8 cellular contexts compared by ENCODE assay signal in genomic region chr1:65068202-65069011, GRCh38.
DNase-seq lines count a peak whose midpoint lies in the region; ATAC-seq and TF ChIP-seq lines count a peak whose summit lies in the region.

No MANE protein-coding gene starts in this region.

- peak overlapping the region; percentile 92 for H3K27ac Mint-ChIP-seq in type B pancreatic cell

- H3K36me3 Mint-ChIP-seq in type B pancreatic cell: peaks cover 4% of the 10 kb centered on the region

- H3K4me1 Mint-ChIP-seq in type B pancreatic cell (ENCODE audit: unreplicated experiment): peaks cover 31% of the 10 kb centered on the region

- no peaks in the 10 kb centered on the region for H3K9me3 ChIP-seq in SJSA1 (replicated peaks)
- no peaks in the 10 kb centered on the region for H3K9me3 ChIP-seq in mesodermal cell (ENCODE audit: control insufficient read depth, low read length)

- H3K27ac ChIP-seq in SJSA1: no peak overlapping the region
- H3K27ac ChIP-seq in coronary artery: peak overlapping the region; percentile 99 to 100
- peak overlapping the region; percentile 71 for H3K27ac ChIP-seq in mesodermal cell (ENCODE audit: low read depth, low read length, severe bottlenecking)

- H3K9me3 Mint-ChIP-seq in type B pancreatic cell: no peaks in the 10 kb centered on the region

- H3K4me1 ChIP-seq in SJSA1 (replicated peaks) (peaks cover 11% of the 10 kb centered on the region; the same call in 1 of the 2 replicates), mesodermal cell (ENCODE audit: control insufficient read depth, insufficient read depth, low read length, poor library complexity, severe bottlenecking) (peaks cover 21% of the 10 kb centered on the region)

- peaks cover 38% of the 10 kb centered on the region for H3K27me3 ChIP-seq in SJSA1 (replicated peaks)

- H3K27me3 Mint-ChIP-seq in type B pancreatic cell: peaks cover 15% of the 10 kb centered on the region

- DNase-seq in NCI-H510A treated with DMSO at 0.1 percent for 48 hours (lab: John Stamatoyannopoulos, UW): peak; percentile 46
- no peak for DNase-seq in NCI-H510A (lab: John Stamatoyannopoulos, UW)
- peak in 1 of 2 experiments; percentile 9 for DNase-seq in SJSA1 (ENCODE audit: low read depth in 1 of 2, low spot score in 2 of 2)
- no peak for DNase-seq in coronary artery (ENCODE audit: low spot score)
- no peak for DNase-seq in type B pancreatic cell (ENCODE audit: extremely low spot score, unreplicated experiment)

- no peaks in the 10 kb centered on the region for H3K36me3 ChIP-seq in SJSA1
- H3K36me3 ChIP-seq in mesodermal cell (ENCODE audit: control insufficient read depth, insufficient read depth, low read length): no peaks in the 10 kb centered on the region

- no peak for TF ChIP-seq CTCF in coronary artery (IDR thresholded peaks at IDR 0.05)
- no peak for TF ChIP-seq CTCF in type B pancreatic cell (conservative IDR thresholded peaks at IDR 0.05)

- H3K4me3 Mint-ChIP-seq in type B pancreatic cell: peak overlapping the region; percentile 92

- ATAC-seq in HG02981 (IDR thresholded peaks at IDR 0.05; ENCODE audit: unreplicated experiment) (peak; percentile 3), HG02642 (IDR thresholded peaks at IDR 0.05; ENCODE audit: poor library complexity, unreplicated experiment) (no peak)

- WGBS in mesodermal cell (ENCODE audit: insufficient coverage in 2 of 2), 2 experiments: 13 to 26% methylated on average over 8 to 13 of the region's 20 CpGs

- H3K4me3 ChIP-seq in SJSA1 (peak overlapping the region; percentile 46), coronary artery (peak overlapping the region; percentile 76), mesodermal cell (ENCODE audit: extremely low read depth, insufficient read depth, low read length, poor library complexity, severe bottlenecking) (peak overlapping the region; percentile 78)
